Comparison of ENCODE assay signal across 1 cellular context in the genomic region with DNA sequence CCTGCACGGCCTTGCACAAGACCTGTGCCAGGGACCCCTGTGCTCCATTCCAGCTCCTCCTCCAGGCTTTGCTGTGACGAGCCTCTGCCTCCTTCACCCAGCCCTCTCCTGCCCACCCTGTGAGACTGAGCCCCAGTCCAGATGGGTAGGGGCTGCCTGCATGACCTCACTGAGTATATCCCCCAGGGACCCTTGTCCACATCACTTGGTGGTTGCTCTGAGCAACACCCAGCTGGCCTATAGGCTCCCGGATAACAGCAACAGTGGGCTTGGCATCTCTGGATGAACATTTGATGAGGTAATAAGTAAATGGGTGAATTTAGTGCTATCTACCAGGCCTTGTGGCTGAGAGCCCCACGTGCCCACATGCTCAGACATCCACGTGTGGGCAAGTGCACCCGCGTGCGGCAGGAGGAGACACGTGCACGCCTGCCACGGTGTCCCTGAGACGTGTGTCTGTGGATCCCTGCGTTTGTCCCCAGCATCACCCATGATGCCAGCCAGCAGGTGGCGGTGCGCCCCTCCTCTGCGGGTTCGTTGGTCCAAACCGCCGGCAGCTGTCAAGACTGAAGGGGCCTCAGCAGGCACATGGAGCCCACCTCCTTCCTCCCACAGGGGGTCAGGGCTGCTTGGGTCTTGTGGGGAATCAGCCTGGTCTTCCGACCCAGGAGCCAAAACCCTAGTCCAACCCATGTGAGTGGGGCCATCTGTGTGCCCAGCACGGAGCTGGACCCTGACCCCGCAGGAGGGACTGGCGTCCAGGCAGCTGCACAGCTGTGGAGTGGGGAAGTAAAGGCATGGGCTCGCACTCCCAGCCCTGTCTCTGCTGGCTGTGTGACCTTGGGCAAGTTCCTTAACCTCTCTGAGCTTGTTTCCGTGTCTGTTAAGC.
TF ChIP-seq lines count a peak whose summit lies in the region.

No MANE protein-coding gene starts in this region.

TF ChIP-seq in K562, 482 proteins besides CTCF, POLR2A, EP300 and RAD21 (continued from another document and continues in another):
- TF ChIP-seq, protein P1, sequence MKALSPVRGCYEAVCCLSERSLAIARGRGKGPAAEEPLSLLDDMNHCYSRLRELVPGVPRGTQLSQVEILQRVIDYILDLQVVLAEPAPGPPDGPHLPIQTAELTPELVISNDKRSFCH (CRISPR knock-in tag; IDR thresholded peaks at IDR 0.05), result no peak
- TF ChIP-seq, protein P1 (tag; IDR thresholded peaks at IDR 0.05), result peak; percentile 85; the same call in 1 of the 2 replicates
- peak; percentile 97 for TF ChIP-seq ZFP36 (IDR thresholded peaks at IDR 0.05; ENCODE audit: low read depth, low read length, partially characterized antibody)
- peak; percentile 99 for TF ChIP-seq BHLHE40 (IDR thresholded peaks at IDR 0.05; ENCODE audit: low read length)
- peak; percentile 57; the same call in 1 of the 2 replicates for TF ChIP-seq HSF4 (CRISPR knock-in tag; IDR thresholded peaks at IDR 0.05; ENCODE audit: borderline replicate concordance)
- TF ChIP-seq DNMT1 (IDR thresholded peaks at IDR 0.05), result peak; percentile 45; the same call in 1 of the 2 replicates
- TF ChIP-seq RBM14 (IDR thresholded peaks at IDR 0.05; ENCODE audit: borderline replicate concordance, insufficient read depth, low read depth, low read length), result no peak
- TF ChIP-seq KAT7 (CRISPR knock-in tag; IDR thresholded peaks at IDR 0.05; ENCODE audit: borderline replicate concordance), result 0 out of 2 replicates have a peak, but pooled peaks have one; percentile 51
- TF ChIP-seq MEF2D (tag; conservative IDR thresholded peaks at IDR 0.05; ENCODE audit: low read depth), result peak; percentile 19; the same call in 1 of the 2 replicates
- TF ChIP-seq PREB (CRISPR knock-in tag; IDR thresholded peaks at IDR 0.05), result no peak
- no peak for TF ChIP-seq HINFP (tag; conservative IDR thresholded peaks at IDR 0.05; ENCODE audit: low read depth)
- peak; percentile 100 for TF ChIP-seq SMARCA5 (IDR thresholded peaks at IDR 0.05)
- TF ChIP-seq NFIC (IDR thresholded peaks at IDR 0.05), result peak; percentile 52
- 0 out of 2 replicates have a peak, but pooled peaks have one; percentile 9 for TF ChIP-seq SMARCE1 (IDR thresholded peaks at IDR 0.05)
- TF ChIP-seq SNIP1 (IDR thresholded peaks at IDR 0.05; ENCODE audit: low read depth), result no peak
- TF ChIP-seq, protein P2, sequence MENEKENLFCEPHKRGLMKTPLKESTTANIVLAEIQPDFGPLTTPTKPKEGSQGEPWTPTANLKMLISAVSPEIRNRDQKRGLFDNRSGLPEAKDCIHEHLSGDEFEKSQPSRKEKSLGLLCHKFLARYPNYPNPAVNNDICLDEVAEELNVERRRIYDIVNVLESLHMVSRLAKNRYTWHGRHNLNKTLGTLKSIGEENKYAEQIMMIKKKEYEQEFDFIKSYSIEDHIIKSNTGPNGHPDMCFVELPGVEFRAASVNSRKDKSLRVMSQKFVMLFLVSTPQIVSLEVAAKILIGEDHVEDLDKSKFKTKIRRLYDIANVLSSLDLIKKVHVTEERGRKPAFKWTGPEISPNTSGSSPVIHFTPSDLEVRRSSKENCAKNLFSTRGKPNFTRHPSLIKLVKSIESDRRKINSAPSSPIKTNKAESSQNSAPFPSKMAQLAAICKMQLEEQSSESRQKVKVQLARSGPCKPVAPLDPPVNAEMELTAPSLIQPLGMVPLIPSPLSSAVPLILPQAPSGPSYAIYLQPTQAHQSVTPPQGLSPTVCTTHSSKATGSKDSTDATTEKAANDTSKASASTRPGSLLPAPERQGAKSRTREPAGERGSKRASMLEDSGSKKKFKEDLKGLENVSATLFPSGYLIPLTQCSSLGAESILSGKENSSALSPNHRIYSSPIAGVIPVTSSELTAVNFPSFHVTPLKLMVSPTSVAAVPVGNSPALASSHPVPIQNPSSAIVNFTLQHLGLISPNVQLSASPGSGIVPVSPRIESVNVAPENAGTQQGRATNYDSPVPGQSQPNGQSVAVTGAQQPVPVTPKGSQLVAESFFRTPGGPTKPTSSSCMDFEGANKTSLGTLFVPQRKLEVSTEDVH (IDR thresholded peaks at IDR 0.05; ENCODE audit: low read depth, partially characterized antibody), result peak; percentile 33
- peak; percentile 91 for TF ChIP-seq STAG1 (CRISPR knock-in tag; IDR thresholded peaks at IDR 0.05; ENCODE audit: borderline replicate concordance)
- no peak for TF ChIP-seq TEAD2 (tag; IDR thresholded peaks at IDR 0.05)
- no peak for TF ChIP-seq NFATC3 (IDR thresholded peaks at IDR 0.05)
- TF ChIP-seq SP1 (CRISPR knock-in tag; IDR thresholded peaks at IDR 0.05), result peak; percentile 81
- no peak for TF ChIP-seq POLR3G (IDR thresholded peaks at IDR 0.05; ENCODE audit: extremely low read depth, insufficient read length, insufficient replicate concordance)
- TF ChIP-seq SMAD1 (IDR thresholded peaks at IDR 0.05; ENCODE audit: low read depth, low read length, partially characterized antibody), result no peak
- TF ChIP-seq MAZ (CRISPR knock-in tag; conservative IDR thresholded peaks at IDR 0.05 in 1 of 2, IDR thresholded peaks at IDR 0.05 in 1 of 2), result peak; percentile 77 to 81
- TF ChIP-seq DMBX1 (CRISPR knock-in tag; IDR thresholded peaks at IDR 0.05; ENCODE audit: borderline replicate concordance), result peak; percentile 88; the same call in 1 of the 2 replicates
- no peak for TF ChIP-seq NR2C1 (IDR thresholded peaks at IDR 0.05)
- peak; percentile 25; the same call in 1 of the 2 replicates for TF ChIP-seq NR2C1 (tag; IDR thresholded peaks at IDR 0.05)
- no peak for TF ChIP-seq PBX2 (CRISPR knock-in tag; IDR thresholded peaks at IDR 0.05; ENCODE audit: low read depth)
- TF ChIP-seq PBX2 (tag; conservative IDR thresholded peaks at IDR 0.05; ENCODE audit: low read depth), result 0 out of 2 replicates have a peak, but pooled peaks have one; percentile 12
- TF ChIP-seq SOX6 (IDR thresholded peaks at IDR 0.05), result peak; percentile 56; the same call in 1 of the 2 replicates
- TF ChIP-seq ZNF592 (IDR thresholded peaks at IDR 0.05), result peak; percentile 98
- peak; percentile 21 for TF ChIP-seq MXD1 (CRISPR knock-in tag; IDR thresholded peaks at IDR 0.05; ENCODE audit: borderline replicate concordance, poor library complexity, severe bottlenecking)
- TF ChIP-seq, protein P3, sequence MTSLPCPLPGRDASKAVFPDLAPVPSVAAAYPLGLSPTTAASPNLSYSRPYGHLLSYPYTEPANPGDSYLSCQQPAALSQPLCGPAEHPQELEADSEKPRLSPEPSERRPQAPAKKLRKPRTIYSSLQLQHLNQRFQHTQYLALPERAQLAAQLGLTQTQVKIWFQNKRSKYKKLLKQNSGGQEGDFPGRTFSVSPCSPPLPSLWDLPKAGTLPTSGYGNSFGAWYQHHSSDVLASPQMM (CRISPR knock-in tag; IDR thresholded peaks at IDR 0.05), result no peak
- peak; percentile 94 for TF ChIP-seq ZBTB9 (CRISPR knock-in tag; IDR thresholded peaks at IDR 0.05)
- TF ChIP-seq RFX1 (IDR thresholded peaks at IDR 0.05), result peak; percentile 79; the same call in 1 of the 2 replicates
- TF ChIP-seq NCOR1 (IDR thresholded peaks at IDR 0.05), result peak; percentile 52
- TF ChIP-seq MITF (IDR thresholded peaks at IDR 0.05), result 0 out of 2 replicates have a peak, but pooled peaks have one; percentile 31
- peak; percentile 28; the same call in 1 of the 2 replicates for TF ChIP-seq ETS1 (conservative IDR thresholded peaks at IDR 0.05; ENCODE audit: control insufficient read depth, low read depth, low read length)
